ENCODE assay signal across 8 cellular contexts in genomic region chr1:155975375-155976061, GRCh38. TPM values are rescaled to one million over a fixed set of nuclear protein-coding genes. Genes with fewer than 3 reads are reported as not detected.
A peak's percentile ranks its signal among the peaks of the same experiment; 100 is the strongest.
DNase-seq lines count a peak whose midpoint lies in the region; ATAC-seq and TF ChIP-seq lines count a peak whose summit lies in the region.

No MANE protein-coding gene starts in this region.

- no peak for TF ChIP-seq CTCF in Loucy (conservative IDR thresholded peaks at IDR 0.05; ENCODE audit: low read length)

- H3F3A ChIP-seq in Loucy (ENCODE audit: low read depth), result peaks cover 3% of the 10 kb centered on the region; the same call in 1 of the 2 replicates

- peaks cover 100% of the 10 kb centered on the region for H3K79me2 ChIP-seq in Loucy (ENCODE audit: insufficient read depth, low read length)

- peaks cover 8% of the 10 kb centered on the region for H3K36me3 ChIP-seq in CD4-positive, CD25-positive, alpha-beta regulatory T cell (ENCODE audit: control insufficient read depth, insufficient read depth, low read length)
- H3K36me3 ChIP-seq in Loucy (ENCODE audit: insufficient read depth, low read length), result no peaks in the 10 kb centered on the region; the same call in 1 of the 2 replicates

- ATAC-seq in CD4-positive, CD25-positive, alpha-beta regulatory T cell (ENCODE audit: low read depth in 2 of 2), result no peak
- ATAC-seq in natural killer cell treated with Interleukin-12 subunit alpha and Interleukin-12 subunit beta and Interleukin-15 and Interleukin-18, amount 100 ng/mL, for 72 hours, result no peak

- H3K27ac ChIP-seq in CD4-positive, CD25-positive, alpha-beta regulatory T cell (ENCODE audit: insufficient read depth, low read length, poor library complexity, severe bottlenecking), result peak overlapping the region; percentile 86
- peak overlapping the region; percentile 99 for H3K27ac ChIP-seq in caudate nucleus (ENCODE audit: low read depth, low read length)

- peaks cover 30% of the 10 kb centered on the region for H3K36me3 Mint-ChIP-seq in CD4-positive, CD25-positive, alpha-beta regulatory T cell
- peaks cover 12% of the 10 kb centered on the region for H3K36me3 Mint-ChIP-seq in natural killer cell treated with Interleukin-12 subunit alpha and Interleukin-12 subunit beta and Interleukin-15 and Interleukin-18, amount 100 ng/mL, for 72 hours

- H3K4me3 Mint-ChIP-seq in CD4-positive, CD25-positive, alpha-beta regulatory T cell, result peak overlapping the region; percentile 92 to 100 (median 99)
- peak overlapping the region; percentile 92 for H3K4me3 Mint-ChIP-seq in natural killer cell treated with Interleukin-12 subunit alpha and Interleukin-12 subunit beta and Interleukin-15 and Interleukin-18, amount 100 ng/mL, for 72 hours

- H4K20me1 ChIP-seq in Loucy (ENCODE audit: insufficient read depth, low read length, poor library complexity, severe bottlenecking), result peaks cover 54% of the 10 kb centered on the region

- H3K4me1 Mint-ChIP-seq in CD4-positive, CD25-positive, alpha-beta regulatory T cell, result peaks cover 0 to 77% (median 63%) of the 10 kb centered on the region in 4 donors
- H3K4me1 Mint-ChIP-seq in natural killer cell treated with Interleukin-12 subunit alpha and Interleukin-12 subunit beta and Interleukin-15 and Interleukin-18, amount 100 ng/mL, for 72 hours (ENCODE audit: low read depth in 2 of 2), result peaks cover 76 to 80% of the 10 kb centered on the region in 2 donors

- H3K4me3 ChIP-seq in CD4-positive, CD25-positive, alpha-beta regulatory T cell (ENCODE audit: low read depth, low read length), result peak overlapping the region; percentile 92
- peak overlapping the region; percentile 96 for H3K4me3 ChIP-seq in Loucy (ENCODE audit: low read length, poor library complexity, severe bottlenecking)

- no peaks in the 10 kb centered on the region for H3K9me3 ChIP-seq in CD4-positive, CD25-positive, alpha-beta regulatory T cell (ENCODE audit: control insufficient read depth in 2 of 2, low read length in 2 of 2)
- H3K9me3 ChIP-seq in Loucy (ENCODE audit: insufficient read depth, low read depth, low read length), result no peaks in the 10 kb centered on the region

- no peaks in the 10 kb centered on the region for H3K27me3 ChIP-seq in CD4-positive, CD25-positive, alpha-beta regulatory T cell (ENCODE audit: control insufficient read depth, insufficient read depth, low read length)
- peaks cover 13% of the 10 kb centered on the region for H3K27me3 ChIP-seq in Loucy (ENCODE audit: insufficient read depth, low read length, poor library complexity, severe bottlenecking)

- DNase-seq in CD4-positive, CD25-positive, alpha-beta regulatory T cell, result no peak
- DNase-seq in caudate nucleus (lab: John Stamatoyannopoulos, UW), result peak in 8 of 61 donors; percentile 36 to 68 (median 48)
- DNase-seq in natural killer cell treated with Interleukin-12 subunit alpha and Interleukin-12 subunit beta and Interleukin-15 and Interleukin-18, amount 100 ng/mL, for 72 hours (ENCODE audit: low spot score), result no peak
- no peak for DNase-seq in NK-92 treated with Interleukin-12 subunit alpha and Interleukin-12 subunit beta, amount 100 ng/mL, for 24 hours (lab: John Stamatoyannopoulos, UW)
- no peak for DNase-seq in NCI-H2081 treated with DMSO at 0.1 percent for 48 hours (lab: John Stamatoyannopoulos, UW)
- DNase-seq in HCEC 1CT, result no peak
- no peak for DNase-seq in stimulated activated CD4-positive, alpha-beta T cell treated with anti-CD3 and anti-CD28 coated beads, Interleukin-2, amount 100 ng/mL, for 24 hours

- no peak overlapping the region for H2AFZ ChIP-seq in Loucy (ENCODE audit: low read length)

- no peaks in the 10 kb centered on the region for H3K9me2 ChIP-seq in Loucy (replicated peaks; ENCODE audit: low read depth, low read length)

- peak overlapping the region; percentile 94 to 95 (median 95) for H3K27ac Mint-ChIP-seq in CD4-positive, CD25-positive, alpha-beta regulatory T cell
- H3K27ac Mint-ChIP-seq in natural killer cell treated with Interleukin-12 subunit alpha and Interleukin-12 subunit beta and Interleukin-15 and Interleukin-18, amount 100 ng/mL, for 72 hours, result peak overlapping the region; percentile 87 to 92

- H3K4me1 ChIP-seq in CD4-positive, CD25-positive, alpha-beta regulatory T cell (ENCODE audit: control insufficient read depth, insufficient read depth, low read length, poor library complexity, severe bottlenecking), result peaks cover 90% of the 10 kb centered on the region
- H3K4me1 ChIP-seq in Loucy (ENCODE audit: insufficient read depth, low read length, poor library complexity, severe bottlenecking), result peaks cover 75% of the 10 kb centered on the region

- H3K9ac ChIP-seq in Loucy (ENCODE audit: low read depth, low read length, poor library complexity, severe bottlenecking), result peak overlapping the region; percentile 99

- H3K9me3 Mint-ChIP-seq in CD4-positive, CD25-positive, alpha-beta regulatory T cell, result peaks cover 0 to 1% (median 0%) of the 10 kb centered on the region in 7 donors
- H3K9me3 Mint-ChIP-seq in natural killer cell treated with Interleukin-12 subunit alpha and Interleukin-12 subunit beta and Interleukin-15 and Interleukin-18, amount 100 ng/mL, for 72 hours, result no peaks in the 10 kb centered on the region

- peak overlapping the region; percentile 89 for H3K4me2 ChIP-seq in Loucy (ENCODE audit: low read depth, low read length, poor library complexity, severe bottlenecking)

- H3K27me3 Mint-ChIP-seq in CD4-positive, CD25-positive, alpha-beta regulatory T cell, result no peaks in the 10 kb centered on the region
- H3K27me3 Mint-ChIP-seq in natural killer cell treated with Interleukin-12 subunit alpha and Interleukin-12 subunit beta and Interleukin-15 and Interleukin-18, amount 100 ng/mL, for 72 hours, result no peaks in the 10 kb centered on the region

RNA-seq across cellular contexts. Expression of gene ARHGEF2, which starts 2.8 kb away (rescaled TPM):
- total RNA-seq in CD4-positive, CD25-positive, alpha-beta regulatory T cell, result 108 TPM
- 10 to 100 TPM; 16.1 to 19.2 (median 16.3) TPM for polyA plus RNA-seq in CD4-positive, CD25-positive, alpha-beta regulatory T cell
- total RNA-seq in natural killer cell treated with Interleukin-12 subunit alpha and Interleukin-12 subunit beta and Interleukin-15 and Interleukin-18, amount 100 ng/mL, for 72 hours, result 100 to 1,000 TPM; 205 to 234 TPM

RNA-seq across cellular contexts. Expression of gene RXFP4, which starts 34.1 kb away (rescaled TPM):
- not detected for total RNA-seq in CD4-positive, CD25-positive, alpha-beta regulatory T cell
- 1 to 10 TPM in 1 of 4 donors, under 1 TPM in 1, not detected in 2; 0.32 to 1.4 TPM for polyA plus RNA-seq in CD4-positive, CD25-positive, alpha-beta regulatory T cell
- total RNA-seq in natural killer cell treated with Interleukin-12 subunit alpha and Interleukin-12 subunit beta and Interleukin-15 and Interleukin-18, amount 100 ng/mL, for 72 hours, result not detected

RNA-seq across cellular contexts. Expression of gene KHDC4, which starts 41.3 kb away (rescaled TPM):
- 60.1 TPM for total RNA-seq in CD4-positive, CD25-positive, alpha-beta regulatory T cell
- 10 to 100 TPM in 1 of 4 donors, 1 to 10 TPM in 3; 7.4 to 10.8 (median 8.3) TPM for polyA plus RNA-seq in CD4-positive, CD25-positive, alpha-beta regulatory T cell
- total RNA-seq in natural killer cell treated with Interleukin-12 subunit alpha and Interleukin-12 subunit beta and Interleukin-15 and Interleukin-18, amount 100 ng/mL, for 72 hours, result 10 to 100 TPM; 47.6 to 96.0 TPM

RNA-seq across cellular contexts. Expression of gene SSR2, which starts 45.2 kb away (rescaled TPM):
- 196 TPM for total RNA-seq in CD4-positive, CD25-positive, alpha-beta regulatory T cell
- 100 to 1,000 TPM; 358 to 421 (median 392) TPM for polyA plus RNA-seq in CD4-positive, CD25-positive, alpha-beta regulatory T cell
- 100 to 1,000 TPM; 240 to 299 TPM for total RNA-seq in natural killer cell treated with Interleukin-12 subunit alpha and Interleukin-12 subunit beta and Interleukin-15 and Interleukin-18, amount 100 ng/mL, for 72 hours
